In genomic region chr1:17207966-17208418, GRCh38 we compare ENCODE assay signal across 10 cellular contexts. TPM values are rescaled to one million over a fixed set of nuclear protein-coding genes. Genes with fewer than 3 reads are reported as not detected.
DNase-seq lines count a peak whose midpoint lies in the region; ATAC-seq and TF ChIP-seq lines count a peak whose summit lies in the region.
"Had no signal": no experiment of that assay in that cellular context is flagged by ENCODE, and none has a peak within 500 bp of the region (broad histone marks: within the 10 kb centered on the region; RNA-seq: fewer than 3 reads in every experiment).

No MANE protein-coding gene starts in this region.

- DNase-seq in activated CD4-positive, CD25-positive, alpha-beta regulatory T cell (lab: John Stamatoyannopoulos, UW): no peak
- peak; percentile 40 for DNase-seq in activated CD8-positive, alpha-beta memory T cell treated with anti-CD3 and anti-CD28 coated beads, Interleukin-2, amount 50 U/mL, for 4 hours
- DNase-seq in immature natural killer cell (peak; percentile 4 to 7 (median 7)), substantia nigra (lab: John Stamatoyannopoulos, UW) (no peak), GOT3 (lab: John Stamatoyannopoulos, UW) (no peak)

- peaks cover 82% of the 10 kb centered on the region for H3K4me1 ChIP-seq in Loucy (ENCODE audit: insufficient read depth, low read length, poor library complexity, severe bottlenecking)

- peak overlapping the region in 2 of 5 donors; percentile 8 to 27 for H3K4me3 Mint-ChIP-seq in immature natural killer cell

- H4K20me1 ChIP-seq in Loucy (ENCODE audit: insufficient read depth, low read length, poor library complexity, severe bottlenecking): no peaks in the 10 kb centered on the region

- H3K36me3 Mint-ChIP-seq in immature natural killer cell: no peaks in the 10 kb centered on the region

- TF ChIP-seq CTCF in Loucy (conservative IDR thresholded peaks at IDR 0.05; ENCODE audit: low read length): no peak

- H3K27me3 ChIP-seq in Loucy (ENCODE audit: insufficient read depth, low read length, poor library complexity, severe bottlenecking): no peaks in the 10 kb centered on the region

- H3K4me1 Mint-ChIP-seq in immature natural killer cell: peaks cover 22 to 36% of the 10 kb centered on the region in 2 donors

- peak overlapping the region; percentile 16 for H3K27ac ChIP-seq in substantia nigra (ENCODE audit: low read depth, low read length, poor library complexity, severe bottlenecking)
- H3K27ac ChIP-seq: C4-2B had no signal

- peak overlapping the region; percentile 64 for H3K4me2 ChIP-seq in Loucy (ENCODE audit: low read depth, low read length, poor library complexity, severe bottlenecking)

- no peaks in the 10 kb centered on the region for H3K9me3 Mint-ChIP-seq in immature natural killer cell

- peak overlapping the region in 2 of 6 donors; percentile 35 to 42 for H3K27ac Mint-ChIP-seq in immature natural killer cell

- no peaks in the 10 kb centered on the region for H3F3A ChIP-seq in Loucy (ENCODE audit: low read depth)

- peaks cover 6 to 14% (median 7%) of the 10 kb centered on the region in 3 donors for H3K27me3 Mint-ChIP-seq in immature natural killer cell (ENCODE audit: low read depth in 3 of 3)

- no peaks in the 10 kb centered on the region for H3K79me2 ChIP-seq in Loucy (ENCODE audit: insufficient read depth, low read length)

- peak overlapping the region; percentile 40 for H3K9ac ChIP-seq in Loucy (ENCODE audit: low read depth, low read length, poor library complexity, severe bottlenecking)

- no peaks in the 10 kb centered on the region for H3K9me2 ChIP-seq in Loucy (replicated peaks; ENCODE audit: low read depth, low read length)

- ATAC-seq in activated CD4-positive, CD25-positive, alpha-beta regulatory T cell treated with anti-CD3 and anti-CD28 coated beads, Interleukin-2, amount 50 U/mL, for 24 hours: peak; percentile 86 to 90
- ATAC-seq in GM19455 (IDR thresholded peaks at IDR 0.05; ENCODE audit: unreplicated experiment): no peak

- H3K36me3 ChIP-seq in Loucy (ENCODE audit: insufficient read depth, low read length): no peaks in the 10 kb centered on the region

- H3K4me3 ChIP-seq in Loucy (ENCODE audit: low read length, poor library complexity, severe bottlenecking): peak overlapping the region; percentile 18

- no peak overlapping the region for H2AFZ ChIP-seq in Loucy (ENCODE audit: low read length)

- no peaks in the 10 kb centered on the region for H3K9me3 ChIP-seq in Loucy (ENCODE audit: insufficient read depth, low read depth, low read length)

RNA-seq across cellular contexts. Expression of gene PADI1, which starts 3.1 kb away (rescaled TPM):
- polyA plus RNA-seq in immature natural killer cell: not detected

RNA-seq across cellular contexts. Expression of gene PADI3, which starts 40.9 kb away (rescaled TPM):
- polyA plus RNA-seq in immature natural killer cell: not detected
- polyA plus RNA-seq: adipose tissue had no signal

Comparison
In these comparisons a context has a peak if more than half of its experiments do, and no peak if none do; other contexts are left out.
1. DNase-seq: peak in activated CD8-positive, alpha-beta memory T cell treated with anti-CD3 and anti-CD28 coated beads, Interleukin-2, amount 50 U/mL, for 4 hours (single experiment) and immature natural killer cell (3 of 3); none in activated CD4-positive, CD25-positive, alpha-beta regulatory T cell (0 of 4), substantia nigra (0 of 49) and GOT3 (single experiment).